In the genomic region with DNA sequence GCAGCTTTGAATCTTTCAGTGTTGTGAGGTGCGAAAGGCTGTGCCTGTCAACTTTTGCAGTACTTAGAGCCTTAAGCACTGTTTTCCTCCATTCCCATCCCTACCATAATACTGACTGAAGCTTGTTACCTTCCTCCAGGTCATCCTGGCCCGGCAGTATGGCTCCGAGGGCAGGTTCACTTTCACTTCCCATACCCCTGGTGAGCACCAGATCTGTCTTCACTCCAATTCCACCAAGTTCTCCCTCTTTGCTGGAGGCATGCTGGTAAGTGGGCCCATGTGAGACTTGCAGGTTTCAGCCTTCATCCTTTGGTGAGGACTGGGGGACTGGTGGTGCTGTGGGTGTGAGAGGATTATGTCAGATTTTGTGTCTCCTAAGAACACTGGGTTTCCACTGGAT, we compare ENCODE assay signal across 11 cellular contexts. TPM values are rescaled to one million over a fixed set of nuclear protein-coding genes. Genes with fewer than 3 reads are reported as not detected.
A peak's percentile ranks its signal among the peaks of the same experiment; 100 is the strongest.
DNase-seq lines count a peak whose midpoint lies in the region; ATAC-seq and TF ChIP-seq lines count a peak whose summit lies in the region.
"Had no signal": no experiment of that assay in that cellular context is flagged by ENCODE, and none has a peak within 500 bp of the region (broad histone marks: within the 10 kb centered on the region; RNA-seq: fewer than 3 reads in every experiment).

No MANE protein-coding gene starts in this region.

- H3K4me3 ChIP-seq in RWPE2 (ENCODE audit: severe bottlenecking) (no peak overlapping the region), endodermal cell (ENCODE audit: low read length) (peak overlapping the region; percentile 93), rectal smooth muscle tissue (ENCODE audit: low read length) (peak overlapping the region; percentile 2)

- TF ChIP-seq CTCF in RWPE2 (IDR thresholded peaks at IDR 0.05; ENCODE audit: poor library complexity, severe bottlenecking) = no peak
- no peak for TF ChIP-seq CTCF in endodermal cell (conservative IDR thresholded peaks at IDR 0.05)

- DNase-seq in T-helper 2 cell treated with Interferon-gamma antibody and Interleukin-4, amounts not matched to agents 5 μg/mL and 100 μg/mL, for 36 hours (ENCODE audit: low spot score) = no peak
- DNase-seq in T-helper 2 cell = no peak
- peak; percentile 24 for DNase-seq in RWPE2 (ENCODE audit: low spot score)
- no peak for DNase-seq in endodermal cell
- no peak for DNase-seq in GF-D8 (lab: John Stamatoyannopoulos, UW)
- DNase-seq in NCI-H128 (lab: John Stamatoyannopoulos, UW; ENCODE audit: unreplicated experiment) = no peak
- DNase-seq in anterior cingulate cortex (lab: John Stamatoyannopoulos, UW) = no peak
- DNase-seq: NCI-H446 had no signal

- WGBS in endodermal cell (ENCODE audit: insufficient coverage in 1 of 2, insufficient read length in 1 of 2), 2 experiments = 95 to 100% methylated on average over 1 to 3 of the region's 3 CpGs

- peaks cover 13% of the 10 kb centered on the region for H3K4me1 Mint-ChIP-seq in T-helper 2 cell treated with Interferon-gamma antibody and Interleukin-4, amounts not matched to agents 5 μg/mL and 100 μg/mL, for 36 hours (ENCODE audit: low read depth)
- peaks cover 5% of the 10 kb centered on the region for H3K4me1 Mint-ChIP-seq in endodermal cell

- H3K9ac ChIP-seq in endodermal cell (ENCODE audit: extremely low read depth, low read length, poor library complexity, severe bottlenecking) (no peak overlapping the region), rectal smooth muscle tissue (ENCODE audit: low read length) (no peak overlapping the region)

- no peaks in the 10 kb centered on the region for H3K27me3 ChIP-seq in RWPE2 (ENCODE audit: insufficient read depth, poor library complexity, severe bottlenecking)
- H3K27me3 ChIP-seq in endodermal cell (ENCODE audit: control insufficient read depth, insufficient read depth, low read length, poor library complexity, severe bottlenecking) = peaks cover 25% of the 10 kb centered on the region
- H3K27me3 ChIP-seq in rectal smooth muscle tissue (ENCODE audit: control insufficient read depth, insufficient read depth, low read length) = peaks cover 2% of the 10 kb centered on the region

- H3K27ac ChIP-seq in RWPE2 (ENCODE audit: poor library complexity, severe bottlenecking) = no peak overlapping the region
- H3K27ac ChIP-seq in endodermal cell (ENCODE audit: low read depth, low read length) = no peak overlapping the region
- no peak overlapping the region for H3K27ac ChIP-seq in rectal smooth muscle tissue (ENCODE audit: low read depth, low read length)
- H3K27ac ChIP-seq: cardiac muscle cell had no signal

- peak overlapping the region; percentile 43 for H3K27ac Mint-ChIP-seq in T-helper 2 cell treated with Interferon-gamma antibody and Interleukin-4, amounts not matched to agents 5 μg/mL and 100 μg/mL, for 36 hours
- H3K27ac Mint-ChIP-seq in endodermal cell = peak overlapping the region; percentile 48

- H3K36me3 ChIP-seq in RWPE2 (ENCODE audit: low read depth) (peaks cover 39% of the 10 kb centered on the region), endodermal cell (ENCODE audit: control insufficient read depth, insufficient read depth, low read length) (peaks cover 39% of the 10 kb centered on the region), rectal smooth muscle tissue (ENCODE audit: control insufficient read depth, insufficient read depth, low read length) (peaks cover 31% of the 10 kb centered on the region)

- no peaks in the 10 kb centered on the region for H3K9me3 ChIP-seq in RWPE2 (ENCODE audit: severe bottlenecking)
- no peaks in the 10 kb centered on the region for H3K9me3 ChIP-seq in endodermal cell (ENCODE audit: control insufficient read depth, low read length)
- H3K9me3 ChIP-seq: thoracic aorta had no signal

- H3K4me3 Mint-ChIP-seq in T-helper 2 cell treated with Interferon-gamma antibody and Interleukin-4, amounts not matched to agents 5 μg/mL and 100 μg/mL, for 36 hours = peak overlapping the region; percentile 97
- H3K4me3 Mint-ChIP-seq in endodermal cell = peak overlapping the region; percentile 88

- peaks cover 13% of the 10 kb centered on the region for H3K27me3 Mint-ChIP-seq in T-helper 2 cell treated with Interferon-gamma antibody and Interleukin-4, amounts not matched to agents 5 μg/mL and 100 μg/mL, for 36 hours (ENCODE audit: low read depth)
- H3K27me3 Mint-ChIP-seq in endodermal cell (ENCODE audit: insufficient read depth) = peaks cover 17% of the 10 kb centered on the region

- peaks cover 4% of the 10 kb centered on the region for H3K4me1 ChIP-seq in RWPE2 (ENCODE audit: insufficient read depth, poor library complexity, severe bottlenecking)
- H3K4me1 ChIP-seq in endodermal cell (ENCODE audit: control insufficient read depth, insufficient read depth, low read length) = no peaks in the 10 kb centered on the region
- no peaks in the 10 kb centered on the region for H3K4me1 ChIP-seq in rectal smooth muscle tissue (ENCODE audit: control insufficient read depth, insufficient read depth, low read length)

- no peak for ATAC-seq in RWPE2 (ENCODE audit: low read depth)

- H3K9me3 Mint-ChIP-seq in T-helper 2 cell treated with Interferon-gamma antibody and Interleukin-4, amounts not matched to agents 5 μg/mL and 100 μg/mL, for 36 hours = no peaks in the 10 kb centered on the region
- H3K9me3 Mint-ChIP-seq in endodermal cell = no peaks in the 10 kb centered on the region

- peaks cover 44% of the 10 kb centered on the region for H3K36me3 Mint-ChIP-seq in T-helper 2 cell treated with Interferon-gamma antibody and Interleukin-4, amounts not matched to agents 5 μg/mL and 100 μg/mL, for 36 hours (ENCODE audit: low read depth)
- H3K36me3 Mint-ChIP-seq in endodermal cell (ENCODE audit: low read depth) = peaks cover 38% of the 10 kb centered on the region

RNA-seq across cellular contexts. Expression of a gene that starts 1.5 kb away (rescaled TPM):
- 100 to 1,000 TPM; 184 to 205 TPM for total RNA-seq in endodermal cell
- 159 TPM for polyA plus RNA-seq in endodermal cell (2013, experiment 1 of 2)
- polyA plus RNA-seq in endodermal cell (2013, experiment 2 of 2) = 153 TPM

RNA-seq across cellular contexts. Expression of a gene that starts 6.4 kb away (rescaled TPM):
- 10 to 100 TPM; 27.4 to 33.7 TPM for total RNA-seq in endodermal cell
- 23.3 TPM for polyA plus RNA-seq in endodermal cell (2013, experiment 1 of 2)
- 22.6 TPM for polyA plus RNA-seq in endodermal cell (2013, experiment 2 of 2)

RNA-seq across cellular contexts. Expression of a gene that starts 39.1 kb away (rescaled TPM):
- total RNA-seq in endodermal cell = 100 to 1,000 TPM; 112 to 115 TPM
- polyA plus RNA-seq in endodermal cell (2013, experiment 1 of 2) = 106 TPM
- 105 TPM for polyA plus RNA-seq in endodermal cell (2013, experiment 2 of 2)
